Comparison of ENCODE assay signal across 8 cellular contexts in genomic region chr12:109998241-109998903, GRCh38. TPM values are rescaled to one million over a fixed set of nuclear protein-coding genes. Genes with fewer than 3 reads are reported as not detected.
A peak's percentile ranks its signal among the peaks of the same experiment; 100 is the strongest.
DNase-seq lines count a peak whose midpoint lies in the region; ATAC-seq, FAIRE-seq and TF ChIP-seq lines count a peak whose summit lies in the region.

No MANE protein-coding gene starts in this region.

- RAD21 ChIA-PET in HCT116 (lab: Charles Lee; ENCODE audit: low non-redundant PET in 1 of 2, low total read pairs in 2 of 2, uncharacterized antibody in 2 of 2, unreplicated experiment in 2 of 2), result no interaction called here

- H3K4me3 Mint-ChIP-seq in astrocyte (ENCODE audit: unreplicated experiment), result peak overlapping the region; percentile 95

- peak overlapping the region; percentile 84 for H2AFZ ChIP-seq in HCT116 (ENCODE audit: low read depth, low read length, poor library complexity, severe bottlenecking)
- H2AFZ ChIP-seq in astrocyte (ENCODE audit: low read depth, low read length), result peak overlapping the region; percentile 98

- H3K9ac ChIP-seq in HCT116 (ENCODE audit: low read length), result peak overlapping the region; percentile 74
- H3K9ac ChIP-seq in astrocyte (ENCODE audit: low read length), result peak overlapping the region; percentile 98

- TF ChIP-seq POLR2A in HCT116 (IDR thresholded peaks at IDR 0.05; ENCODE audit: borderline replicate concordance, extremely low read depth, insufficient read depth, insufficient read length), result no peak

- peaks cover 19% of the 10 kb centered on the region for H3K4me1 Mint-ChIP-seq in astrocyte (ENCODE audit: low read depth, unreplicated experiment)

- peak overlapping the region; percentile 62 to 78 for H3K4me3 ChIP-seq in HCT116 (replicated peaks in 1 of 2; ENCODE audit: low read depth in 1 of 2, low read length in 2 of 2)
- peak overlapping the region; percentile 98 for H3K4me3 ChIP-seq in astrocyte (ENCODE audit: insufficient read depth, low read depth, low read length)
- H3K4me3 ChIP-seq in mesodermal cell (ENCODE audit: extremely low read depth, insufficient read depth, low read length, poor library complexity, severe bottlenecking), result peak overlapping the region; percentile 77

- H3K4me2 ChIP-seq in HCT116 (ENCODE audit: low read length) (peak overlapping the region; percentile 85), astrocyte (ENCODE audit: low read length) (peak overlapping the region; percentile 94)

- H3K27ac ChIP-seq in 22Rv1 (peak overlapping the region; percentile 64), HCT116 (ENCODE audit: low read depth, low read length) (no peak overlapping the region), astrocyte (ENCODE audit: low read depth, low read length) (peak overlapping the region; percentile 99), mesodermal cell (ENCODE audit: low read depth, low read length, severe bottlenecking) (no peak overlapping the region)

- H3K36me3 Mint-ChIP-seq in astrocyte (ENCODE audit: low read depth, unreplicated experiment), result no peaks in the 10 kb centered on the region

- no peaks in the 10 kb centered on the region for H3K9me3 Mint-ChIP-seq in astrocyte (ENCODE audit: unreplicated experiment)

- H3K27ac Mint-ChIP-seq in astrocyte (ENCODE audit: unreplicated experiment), result peak overlapping the region; percentile 99

- no peaks in the 10 kb centered on the region for H3K27me3 Mint-ChIP-seq in astrocyte (ENCODE audit: low read depth, unreplicated experiment)

- no peak for TF ChIP-seq RAD21 in HCT116 (IDR thresholded peaks at IDR 0.05; ENCODE audit: low read depth)

- H4K20me1 ChIP-seq in HCT116 (ENCODE audit: insufficient read depth) (no peaks in the 10 kb centered on the region), astrocyte (ENCODE audit: insufficient read depth, low read length) (peaks cover 26% of the 10 kb centered on the region)

- intact Hi-C loops in HCT116 (cut with micrococcal nuclease), result no loop called here

- H3K27me3 ChIP-seq in HCT116 (ENCODE audit: insufficient read depth, low read length), result no peaks in the 10 kb centered on the region
- no peaks in the 10 kb centered on the region for H3K27me3 ChIP-seq in astrocyte (ENCODE audit: insufficient read depth, low read length)

- H3K9me2 ChIP-seq in HCT116 (ENCODE audit: insufficient read depth), result no peaks in the 10 kb centered on the region

- TF ChIP-seq CTCF in 22Rv1 (IDR thresholded peaks at IDR 0.05) (no peak), HCT116 (IDR thresholded peaks at IDR 0.05 in 2 of 3, conservative IDR thresholded peaks at IDR 0.05 in 1 of 3; ENCODE audit: borderline replicate concordance in 1 of 3, insufficient read depth in 1 of 3, low read depth in 2 of 3, low read length in 2 of 3) (no peak), astrocyte (IDR thresholded peaks at IDR 0.05; ENCODE audit: insufficient read depth, low read depth, low read length) (no peak)

- no peaks in the 10 kb centered on the region for H3K36me3 ChIP-seq in HCT116 (ENCODE audit: control insufficient read depth in 1 of 2, insufficient read depth in 2 of 2, low read length in 2 of 2)
- H3K36me3 ChIP-seq in astrocyte (ENCODE audit: insufficient read depth, low read length), result peaks cover 5% of the 10 kb centered on the region
- no peaks in the 10 kb centered on the region for H3K36me3 ChIP-seq in mesodermal cell (ENCODE audit: control insufficient read depth, insufficient read depth, low read length)

- H3K79me2 ChIP-seq in HCT116 (ENCODE audit: insufficient read depth, low read length), result peaks cover 34% of the 10 kb centered on the region
- peaks cover 75% of the 10 kb centered on the region for H3K79me2 ChIP-seq in astrocyte (ENCODE audit: insufficient read depth, low read length)

- 73 to 100% methylated on average over 1 to 2 of the region's 9 CpGs for WGBS in mesodermal cell (ENCODE audit: insufficient coverage in 2 of 2), 2 experiments

- POLR2A ChIA-PET in HCT116 (lab: Charles Lee), result interaction anchor here (1.6 kb wide), 1 partner anchor 8 kb away, joined by 3 read pairs; no protein-coding TSS in a partner anchor

- DNase-seq in HCT116 (ENCODE audit: low read depth, low spot score) (no peak), astrocyte (ENCODE audit: low read depth) (no peak), NCI-H226 (no peak), HuH-7 (ENCODE audit: low spot score) (no peak)
- DNase-seq in activated CD4-positive, CD25-positive, alpha-beta regulatory T cell treated with anti-CD3 and anti-CD28 coated beads, Interleukin-2, amount 50 U/mL, for 72 hours, result no peak

- FAIRE-seq in astrocyte (lab: Jason Lieb, UNC), result no peak

- no peak for ATAC-seq in HCT116
- no peak for ATAC-seq in GM19395 (IDR thresholded peaks at IDR 0.05; ENCODE audit: unreplicated experiment)

- H3K9me3 ChIP-seq in HCT116 (ENCODE audit: control insufficient read depth in 1 of 2, insufficient read depth in 1 of 2, low read depth in 1 of 2, low read length in 2 of 2) (no peaks in the 10 kb centered on the region), astrocyte (ENCODE audit: insufficient read depth, low read depth, low read length) (no peaks in the 10 kb centered on the region), mesodermal cell (ENCODE audit: control insufficient read depth, low read length) (no peaks in the 10 kb centered on the region)

- H3K4me1 ChIP-seq in HCT116 (ENCODE audit: control insufficient read depth in 1 of 2, insufficient read depth in 2 of 2, low read length in 2 of 2) (peaks cover 29 to 58% of the 10 kb centered on the region in 2 experiments), astrocyte (ENCODE audit: insufficient read depth, low read length) (peaks cover 49% of the 10 kb centered on the region), mesodermal cell (ENCODE audit: control insufficient read depth, insufficient read depth, low read length, poor library complexity, severe bottlenecking) (peaks cover 12% of the 10 kb centered on the region)

- BruUV-seq in HCT116 (replicated peaks; lab: Mats Ljungman, UMichigan), result no TSS peak

- CTCF ChIA-PET in HCT116 (lab: Charles Lee), result no interaction called here

TF ChIP-seq in HCT116, 20 proteins besides CTCF, POLR2A, EP300 and RAD21 (continues in another document):
- no peak for TF ChIP-seq ZBTB33 (IDR thresholded peaks at IDR 0.05; ENCODE audit: extremely low read depth, insufficient replicate concordance, low read length)
- TF ChIP-seq ATF3 (IDR thresholded peaks at IDR 0.05), result no peak
- TF ChIP-seq EZH2 (IDR thresholded peaks at IDR 0.05), result no peak
- no peak for TF ChIP-seq ZFX (IDR thresholded peaks at IDR 0.05)
- no peak for TF ChIP-seq SRF (IDR thresholded peaks at IDR 0.05; ENCODE audit: low read depth)
- TF ChIP-seq REST (IDR thresholded peaks at IDR 0.05; ENCODE audit: low read depth), result no peak
- no peak for TF ChIP-seq YY1 (IDR thresholded peaks at IDR 0.05; ENCODE audit: extremely low read depth, insufficient replicate concordance, low read depth, low read length)

RNA-seq across cellular contexts. Expression of gene ANKRD13A, which starts 0.9 kb away (rescaled TPM):
- total RNA-seq in HCT116 (2021; ENCODE audit: unreplicated experiment) (19.9 TPM), astrocyte (22.5 and 23.9 TPM in 2 replicates)
- 14.7 and 16.8 TPM in 2 replicates for polyA plus RNA-seq in HCT116 (2012)
- 20.2 TPM for polyA plus RNA-seq in mesodermal cell (2013, experiment 1 of 2)
- polyA plus RNA-seq in mesodermal cell (2013, experiment 2 of 2), result 19.2 TPM

RNA-seq across cellular contexts. Expression of gene GIT2, which starts 2.2 kb away (rescaled TPM):
- total RNA-seq in HCT116 (2021; ENCODE audit: unreplicated experiment), result 21.5 TPM
- polyA plus RNA-seq in HCT116 (2012), result 12.9 and 14.7 TPM in 2 replicates
- 32.7 and 33.4 TPM in 2 replicates for total RNA-seq in astrocyte
- 25.5 TPM for polyA plus RNA-seq in mesodermal cell (2013, experiment 1 of 2)
- 24.7 TPM for polyA plus RNA-seq in mesodermal cell (2013, experiment 2 of 2)

RNA-seq across cellular contexts. Expression of gene C12orf76, which starts 50.0 kb away (rescaled TPM):
- total RNA-seq in HCT116 (2021; ENCODE audit: unreplicated experiment) (10.1 TPM), astrocyte (11.5 and 13.0 TPM in 2 replicates)
- polyA plus RNA-seq in HCT116 (2012), result 9.1 and 12.4 TPM in 2 replicates
- 19.7 TPM for polyA plus RNA-seq in mesodermal cell (2013, experiment 1 of 2)
- 18.1 TPM for polyA plus RNA-seq in mesodermal cell (2013, experiment 2 of 2)

Comparison
In these comparisons a context has a peak if more than half of its experiments do, and no peak if none do; other contexts are left out.
1. H3K27ac ChIP-seq: peak in 22Rv1 (single experiment) and astrocyte (single experiment); none in HCT116 (single experiment) and mesodermal cell (single experiment).
2. Peak in every context shown above with its lines, with median percentiles within 50 percentile points of each other: H3K4me3 ChIP-seq.